ENCODE assay signal across 11 cellular contexts in genomic region chr20:17796096-17796563, GRCh38.
A peak's percentile ranks its signal among the peaks of the same experiment; 100 is the strongest.
DNase-seq lines count a peak whose midpoint lies in the region; ATAC-seq and TF ChIP-seq lines count a peak whose summit lies in the region.
"Had no signal": no experiment of that assay in that cellular context is flagged by ENCODE, and none has a peak within 500 bp of the region (broad histone marks: within the 10 kb centered on the region; RNA-seq: fewer than 3 reads in every experiment).

No MANE protein-coding gene starts in this region.

- no peaks in the 10 kb centered on the region for H3K79me2 ChIP-seq in mammary epithelial cell (ENCODE audit: insufficient read depth, low read length)

- POLR2A ChIA-PET in MCF 10A (lab: Yijun Ruan, JAX) = interaction anchor here (1.3 to 1.6 kb wide), 2 partner anchors 48 to 114 kb away, joined by 4 read pairs; partner anchors contain the start of gene RRBP1

- H3K4me1 Mint-ChIP-seq in MCF 10A (ENCODE audit: insufficient read depth, unreplicated experiment) (peaks cover 5% of the 10 kb centered on the region), nephron (peaks cover 12% of the 10 kb centered on the region), immature natural killer cell (no peaks in the 10 kb centered on the region)

- no peak overlapping the region for H3K4me3 ChIP-seq in mammary epithelial cell (replicated peaks in 1 of 3; ENCODE audit: insufficient read depth in 1 of 3, low read depth in 2 of 3, low read length in 3 of 3)

- H3K27me3 Mint-ChIP-seq in MCF 10A (ENCODE audit: insufficient read depth, unreplicated experiment) (no peaks in the 10 kb centered on the region), nephron (ENCODE audit: low read depth) (no peaks in the 10 kb centered on the region), immature natural killer cell (ENCODE audit: low read depth in 3 of 3) (peaks cover 2 to 6% (median 3%) of the 10 kb centered on the region in 3 donors)

- H3K27ac ChIP-seq in mammary epithelial cell (ENCODE audit: insufficient read depth, low read depth, low read length) = no peak overlapping the region

- H3K36me3 Mint-ChIP-seq in MCF 10A (ENCODE audit: insufficient read depth, unreplicated experiment) (no peaks in the 10 kb centered on the region), nephron (ENCODE audit: low read depth) (no peaks in the 10 kb centered on the region), immature natural killer cell (peaks cover 0 to 4% (median 4%) of the 10 kb centered on the region in 3 donors)

- no peak overlapping the region for H3K4me2 ChIP-seq in mammary epithelial cell (ENCODE audit: insufficient read depth, low read depth, low read length)

- H3K27ac Mint-ChIP-seq in MCF 10A (ENCODE audit: low read depth, unreplicated experiment) (no peak overlapping the region), nephron (peak overlapping the region in 2 of 3 experiments; percentile 39 to 40), immature natural killer cell (no peak overlapping the region)
- H3K27ac Mint-ChIP-seq: T-helper 2 cell treated with Interferon-gamma antibody and Interleukin-4, amounts not matched to agents 5 μg/mL and 100 μg/mL, for 36 hours had no signal

- CTCF ChIA-PET in MCF 10A (lab: Yijun Ruan, JAX) = interaction anchor here (0.6 to 2.8 kb wide), 4 partner anchors 13 to 357 kb away, joined by 3 to 10 read pairs (median 4); partner anchors contain the start of gene RRBP1
- CTCF ChIA-PET in mammary epithelial cell (lab: Charles Lee; ENCODE audit: low non-redundant PET) = no interaction called here

- intact Hi-C loops in MCF 10A (cut with micrococcal nuclease) (no loop called here), mammary epithelial cell (cut with micrococcal nuclease) (loop anchor here (5.0 kb wide), 1 partner anchor 56 kb away; no protein-coding TSS in a partner anchor)

- peak; percentile 43 for DNase-seq in MCF 10A (ENCODE audit: unreplicated experiment)
- no peak for DNase-seq in mammary epithelial cell
- DNase-seq in fibroblast of the conjunctiva (ENCODE audit: low read depth) = peak; percentile 56
- DNase-seq in NCI-H1694 (lab: John Stamatoyannopoulos, UW) = no peak
- no peak for DNase-seq in activated naive CD4-positive, alpha-beta T cell treated with Interleukin-2 at 50 U/mL for 16 hours
- DNase-seq in immature natural killer cell = no peak
- DNase-seq: DMS153, NCI-H1417 had no signal

- WGBS in mammary epithelial cell (ENCODE audit: low coverage, missing lambda C conversion rate) = 14% methylated on average over 2 of the region's 2 CpGs

- BruUV-seq in MCF 10A (replicated peaks; lab: Mats Ljungman, UMichigan) = no TSS peak
- no TSS peak for BruUV-seq in mammary epithelial cell (replicated peaks; lab: Mats Ljungman, UMichigan)

- no peak overlapping the region for H3K9ac ChIP-seq in mammary epithelial cell (ENCODE audit: insufficient read depth, low read length)

- no peaks in the 10 kb centered on the region for H3K27me3 ChIP-seq in mammary epithelial cell (ENCODE audit: insufficient read depth, low read length)

- H3K4me3 Mint-ChIP-seq in MCF 10A (ENCODE audit: unreplicated experiment) (no peak overlapping the region), nephron (no peak overlapping the region), immature natural killer cell (no peak overlapping the region)
- H3K4me3 Mint-ChIP-seq: T-helper 2 cell treated with Interferon-gamma antibody and Interleukin-4, amounts not matched to agents 5 μg/mL and 100 μg/mL, for 36 hours had no signal

- peaks cover 13% of the 10 kb centered on the region for H3K4me1 ChIP-seq in mammary epithelial cell (ENCODE audit: insufficient read depth, low read length)

- dilution Hi-C loops in mammary epithelial cell (cut with HindIII; ENCODE audit: low sequenced_read_pairs) = loop anchor here (5.0 kb wide), 1 partner anchor 89 kb away; no protein-coding TSS in a partner anchor

- H3K9me3 Mint-ChIP-seq in MCF 10A (ENCODE audit: unreplicated experiment) (peaks cover 5% of the 10 kb centered on the region), nephron (peaks cover 11% of the 10 kb centered on the region), immature natural killer cell (peaks cover 0 to 4% (median 0%) of the 10 kb centered on the region in 6 donors)
- H3K9me3 Mint-ChIP-seq: T-helper 2 cell treated with Interferon-gamma antibody and Interleukin-4, amounts not matched to agents 5 μg/mL and 100 μg/mL, for 36 hours had no signal

- H2AFZ ChIP-seq in mammary epithelial cell (ENCODE audit: low read depth, low read length) = no peak overlapping the region

- H3K36me3 ChIP-seq in mammary epithelial cell (ENCODE audit: insufficient read depth, low read length) = no peaks in the 10 kb centered on the region

- no peak for TF ChIP-seq CTCF in MCF 10A (IDR thresholded peaks at IDR 0.05; ENCODE audit: unreplicated experiment)
- no peak for TF ChIP-seq CTCF in mammary epithelial cell (conservative IDR thresholded peaks at IDR 0.05 in 1 of 2, IDR thresholded peaks at IDR 0.05 in 1 of 2; ENCODE audit: extremely low read depth in 1 of 2, insufficient read depth in 1 of 2, low read depth in 1 of 2, low read length in 2 of 2)
- no peak for TF ChIP-seq CTCF in nephron (IDR thresholded peaks at IDR 0.05; ENCODE audit: unreplicated experiment in 3 of 3)

- in situ Hi-C loops in mammary epithelial cell (cut with MboI; ENCODE audit: low sequenced_read_pairs in 2 of 2) = no loop called here

- ATAC-seq in GM19455 (IDR thresholded peaks at IDR 0.05; ENCODE audit: unreplicated experiment) = no peak

- H3K9me3 ChIP-seq in mammary epithelial cell (replicated peaks; ENCODE audit: insufficient read depth, low read length) = no peaks in the 10 kb centered on the region

- no peaks in the 10 kb centered on the region for H4K20me1 ChIP-seq in mammary epithelial cell (ENCODE audit: insufficient read depth, low read length)

Comparison
In these comparisons a context has a peak if more than half of its experiments do, and no peak if none do; other contexts are left out.
1. DNase-seq: peak in MCF 10A (single experiment) and fibroblast of the conjunctiva (single experiment); none in mammary epithelial cell (single experiment), NCI-H1694 (single experiment), activated naive CD4-positive, alpha-beta T cell treated with Interleukin-2 at 50 U/mL for 16 hours (single experiment) and immature natural killer cell (0 of 3).
2. H3K27ac Mint-ChIP-seq: peak in nephron (2 of 3); none in MCF 10A (single experiment) and immature natural killer cell (0 of 6).